ENCODE assay signal across 8 cellular contexts in the genomic region with DNA sequence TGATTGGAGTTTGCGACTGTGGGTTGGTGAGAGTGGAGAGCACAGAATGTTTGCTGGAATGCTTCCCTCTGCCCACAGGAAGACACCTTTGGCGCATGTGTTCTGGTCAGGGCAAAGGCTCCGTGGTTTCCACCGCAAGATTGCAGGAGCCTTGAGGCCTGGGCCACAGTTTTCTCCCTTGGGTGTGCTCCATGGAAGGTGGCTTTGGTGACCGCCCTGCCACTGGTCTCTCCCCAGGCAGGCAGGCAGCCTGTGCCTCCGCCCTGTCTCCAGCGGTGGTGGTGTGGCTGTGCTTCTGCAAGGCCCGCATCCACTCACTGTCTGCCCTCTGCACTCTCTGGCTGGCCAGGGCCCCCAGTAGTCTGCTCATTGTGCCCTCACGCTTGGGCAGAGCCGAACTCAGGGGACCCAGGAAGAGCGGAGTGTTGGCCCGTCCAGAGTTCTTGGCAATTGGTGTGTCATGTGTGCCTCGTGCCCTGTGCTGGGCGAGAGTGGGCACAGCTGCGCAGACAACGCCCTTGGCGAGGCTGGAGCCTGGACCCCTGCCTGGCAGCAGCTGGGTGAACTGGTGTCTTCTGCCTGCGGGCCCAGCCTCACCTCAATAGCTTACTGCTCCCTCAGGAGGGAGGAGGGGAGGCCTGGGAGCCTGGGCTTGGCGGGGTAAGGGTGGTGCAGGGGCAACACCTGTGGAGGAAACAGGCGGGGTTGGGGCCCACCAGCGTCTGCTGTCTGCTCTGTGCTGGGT. TPM values are rescaled to one million over a fixed set of nuclear protein-coding genes. Genes with fewer than 3 reads are reported as not detected.
DNase-seq lines count a peak whose midpoint lies in the region; ATAC-seq and TF ChIP-seq lines count a peak whose summit lies in the region.

No MANE protein-coding gene starts in this region.

- DNase-seq in M059J (ENCODE audit: low read depth) (peak; percentile 88), mammary epithelial cell (peak; percentile 78), HCEC 1CT (no peak), NCI-H446 (lab: John Stamatoyannopoulos, UW) (no peak)
- DNase-seq in natural killer cell treated with Interleukin-12 subunit alpha and Interleukin-12 subunit beta and Interleukin-15 and Interleukin-18, amount 100 ng/mL, for 72 hours (ENCODE audit: low spot score), result peak; percentile 3
- no peak for DNase-seq in effector CD4-positive, alpha-beta T cell

- ATAC-seq in natural killer cell treated with Interleukin-12 subunit alpha and Interleukin-12 subunit beta and Interleukin-15 and Interleukin-18, amount 100 ng/mL, for 72 hours, result no peak
- no peak for ATAC-seq in GM21529 (IDR thresholded peaks at IDR 0.05; ENCODE audit: unreplicated experiment)

- CTCF ChIA-PET in mammary epithelial cell (lab: Charles Lee; ENCODE audit: low non-redundant PET), result no interaction called here

- in situ Hi-C loops in mammary epithelial cell (cut with MboI; ENCODE audit: low sequenced_read_pairs in 2 of 2), result no loop called here

- no peaks in the 10 kb centered on the region for H3K27me3 ChIP-seq in mammary epithelial cell (ENCODE audit: insufficient read depth, low read length)

- H4K20me1 ChIP-seq in mammary epithelial cell (ENCODE audit: insufficient read depth, low read length), result peaks cover 5% of the 10 kb centered on the region

- H3K36me3 Mint-ChIP-seq in natural killer cell treated with Interleukin-12 subunit alpha and Interleukin-12 subunit beta and Interleukin-15 and Interleukin-18, amount 100 ng/mL, for 72 hours, result no peaks in the 10 kb centered on the region

- no peaks in the 10 kb centered on the region for H3K9me3 Mint-ChIP-seq in natural killer cell treated with Interleukin-12 subunit alpha and Interleukin-12 subunit beta and Interleukin-15 and Interleukin-18, amount 100 ng/mL, for 72 hours

- H3K27ac Mint-ChIP-seq in natural killer cell treated with Interleukin-12 subunit alpha and Interleukin-12 subunit beta and Interleukin-15 and Interleukin-18, amount 100 ng/mL, for 72 hours, result peak overlapping the region; percentile 83 to 99

- dilution Hi-C loops in mammary epithelial cell (cut with HindIII; ENCODE audit: low sequenced_read_pairs), result no loop called here

- no peaks in the 10 kb centered on the region for H3K9me3 ChIP-seq in mammary epithelial cell (replicated peaks; ENCODE audit: insufficient read depth, low read length)

- H3K27me3 Mint-ChIP-seq in natural killer cell treated with Interleukin-12 subunit alpha and Interleukin-12 subunit beta and Interleukin-15 and Interleukin-18, amount 100 ng/mL, for 72 hours, result no peaks in the 10 kb centered on the region

- no peak overlapping the region for H2AFZ ChIP-seq in mammary epithelial cell (ENCODE audit: low read depth, low read length)

- H3K27ac ChIP-seq in C4-2B (peak overlapping the region; percentile 92), mammary epithelial cell (ENCODE audit: insufficient read depth, low read depth, low read length) (peak overlapping the region; percentile 84)

- TF ChIP-seq CTCF in C4-2B (conservative IDR thresholded peaks at IDR 0.05) (no peak), mammary epithelial cell (conservative IDR thresholded peaks at IDR 0.05 in 1 of 2, IDR thresholded peaks at IDR 0.05 in 1 of 2; ENCODE audit: extremely low read depth in 1 of 2, insufficient read depth in 1 of 2, low read depth in 1 of 2, low read length in 2 of 2) (no peak)

- WGBS in mammary epithelial cell (ENCODE audit: low coverage, missing lambda C conversion rate), result 28% methylated on average over 7 of the region's 21 CpGs

- H3K4me3 Mint-ChIP-seq in natural killer cell treated with Interleukin-12 subunit alpha and Interleukin-12 subunit beta and Interleukin-15 and Interleukin-18, amount 100 ng/mL, for 72 hours, result peak overlapping the region; percentile 93

- H3K9ac ChIP-seq in mammary epithelial cell (ENCODE audit: insufficient read depth, low read length), result peak overlapping the region; percentile 89

- peaks cover 2% of the 10 kb centered on the region for H3K36me3 ChIP-seq in mammary epithelial cell (ENCODE audit: insufficient read depth, low read length)

- peaks cover 30% of the 10 kb centered on the region for H3K4me1 ChIP-seq in mammary epithelial cell (ENCODE audit: insufficient read depth, low read length)

- peak overlapping the region; percentile 96 for H3K4me2 ChIP-seq in mammary epithelial cell (ENCODE audit: insufficient read depth, low read depth, low read length)

- H3K4me3 ChIP-seq in mammary epithelial cell (replicated peaks in 1 of 3; ENCODE audit: insufficient read depth in 1 of 3, low read depth in 2 of 3, low read length in 3 of 3), result peak overlapping the region; percentile 93 to 96 (median 96)

- no TSS peak for BruUV-seq in mammary epithelial cell (replicated peaks; lab: Mats Ljungman, UMichigan)

- peaks cover 69% of the 10 kb centered on the region for H3K79me2 ChIP-seq in mammary epithelial cell (ENCODE audit: insufficient read depth, low read length)

- H3K4me1 Mint-ChIP-seq in natural killer cell treated with Interleukin-12 subunit alpha and Interleukin-12 subunit beta and Interleukin-15 and Interleukin-18, amount 100 ng/mL, for 72 hours (ENCODE audit: low read depth in 2 of 2), result peaks cover 20 to 24% of the 10 kb centered on the region in 2 donors

- intact Hi-C loops in mammary epithelial cell (cut with micrococcal nuclease), result loop anchor here (5.0 kb wide), 1 partner anchor 40 kb away; a partner anchor contains a TSS

RNA-seq across cellular contexts. Expression of a gene that starts 2.0 kb away (rescaled TPM):
- 227 and 347 TPM in 2 replicates for total RNA-seq in M059J (2014; rRNA removed; shearing (Covaris generic))
- 100 to 1,000 TPM; 229 to 242 TPM for total RNA-seq in mammary epithelial cell
- polyA plus RNA-seq in mammary epithelial cell, result 461 TPM
- 86.1 TPM for polyA minus RNA-seq in mammary epithelial cell
- total RNA-seq in natural killer cell treated with Interleukin-12 subunit alpha and Interleukin-12 subunit beta and Interleukin-15 and Interleukin-18, amount 100 ng/mL, for 72 hours, result 100 to 1,000 TPM; 296 to 329 TPM

RNA-seq across cellular contexts. Expression of a gene that starts 7.7 kb away (rescaled TPM):
- 0.12 and 0.17 TPM in 2 replicates for total RNA-seq in M059J (2014; rRNA removed; shearing (Covaris generic))
- total RNA-seq in mammary epithelial cell, result under 1 TPM; 0.33 to 0.47 TPM
- polyA plus RNA-seq in mammary epithelial cell, result 0.14 TPM
- polyA minus RNA-seq in mammary epithelial cell, result not detected
- 1 to 10 TPM; 2.1 to 2.2 TPM for total RNA-seq in natural killer cell treated with Interleukin-12 subunit alpha and Interleukin-12 subunit beta and Interleukin-15 and Interleukin-18, amount 100 ng/mL, for 72 hours

RNA-seq across cellular contexts. Expression of a gene that starts 23.6 kb away (rescaled TPM):
- 0.47 and 1.5 TPM in 2 replicates for total RNA-seq in M059J (2014; rRNA removed; shearing (Covaris generic))
- 1 to 10 TPM; 7.0 to 8.0 TPM for total RNA-seq in mammary epithelial cell
- 2.6 TPM for polyA plus RNA-seq in mammary epithelial cell
- polyA minus RNA-seq in mammary epithelial cell, result 3.0 TPM
- 1 to 10 TPM; 6.8 to 7.9 TPM for total RNA-seq in natural killer cell treated with Interleukin-12 subunit alpha and Interleukin-12 subunit beta and Interleukin-15 and Interleukin-18, amount 100 ng/mL, for 72 hours

RNA-seq across cellular contexts. Expression of a gene that starts 32.9 kb away (rescaled TPM):
- total RNA-seq in M059J (2014; rRNA removed; shearing (Covaris generic)), result 83.3 and 99.3 TPM in 2 replicates
- 10 to 100 TPM; 37.7 to 42.3 TPM for total RNA-seq in mammary epithelial cell
- polyA plus RNA-seq in mammary epithelial cell, result 66.4 TPM
- polyA minus RNA-seq in mammary epithelial cell, result 11.7 TPM
- 10 to 100 TPM; 42.5 to 68.8 TPM for total RNA-seq in natural killer cell treated with Interleukin-12 subunit alpha and Interleukin-12 subunit beta and Interleukin-15 and Interleukin-18, amount 100 ng/mL, for 72 hours

RNA-seq across cellular contexts. Expression of a gene that starts 38.9 kb away (rescaled TPM):
- total RNA-seq in M059J (2014; rRNA removed; shearing (Covaris generic)), result 9.3 and 19.0 TPM in 2 replicates
- total RNA-seq in mammary epithelial cell, result 10 to 100 TPM in 1 of 2 donors, 1 to 10 TPM in 1; 5.7 to 19.6 TPM
- polyA plus RNA-seq in mammary epithelial cell, result 14.5 TPM
- polyA minus RNA-seq in mammary epithelial cell, result 9.7 TPM
- total RNA-seq in natural killer cell treated with Interleukin-12 subunit alpha and Interleukin-12 subunit beta and Interleukin-15 and Interleukin-18, amount 100 ng/mL, for 72 hours, result 10 to 100 TPM; 16.4 to 26.7 TPM

Comparison
In these comparisons a context has a peak if more than half of its experiments do, and no peak if none do; other contexts are left out.
1. DNase-seq: peak in M059J (single experiment), mammary epithelial cell (single experiment) and natural killer cell treated with Interleukin-12 subunit alpha and Interleukin-12 subunit beta and Interleukin-15 and Interleukin-18, amount 100 ng/mL, for 72 hours (single experiment); none in HCEC 1CT (single experiment), effector CD4-positive, alpha-beta T cell (single experiment) and NCI-H446 (0 of 2).